19 cellular contexts compared by ENCODE assay signal in genomic region chr14:23022849-23023499, GRCh38. TPM values are rescaled to one million over a fixed set of nuclear protein-coding genes. Genes with fewer than 3 reads are reported as not detected.
DNase-seq lines count a peak whose midpoint lies in the region; ATAC-seq and TF ChIP-seq lines count a peak whose summit lies in the region.
"Had no signal": no experiment of that assay in that cellular context is flagged by ENCODE, and none has a peak within 500 bp of the region (broad histone marks: within the 10 kb centered on the region; RNA-seq: fewer than 3 reads in every experiment).

No MANE protein-coding gene starts in this region.

- WGBS in esophagus squamous epithelium, 2 donors, result 56 to 60% methylated on average over 6 of the region's 6 CpGs

- no peak for TF ChIP-seq CTCF in CD4-positive, alpha-beta T cell (IDR thresholded peaks at IDR 0.05)
- TF ChIP-seq CTCF in HEK293 (tag by site-specific recombination; IDR thresholded peaks at IDR 0.05) (no peak), brain (conservative IDR thresholded peaks at IDR 0.05) (no peak), esophagus squamous epithelium (IDR thresholded peaks at IDR 0.05) (no peak), BE2C (IDR thresholded peaks at IDR 0.05; ENCODE audit: low read depth, low read length) (no peak)

- no peaks in the 10 kb centered on the region for H3K9me3 Mint-ChIP-seq in CD4-positive, alpha-beta T cell
- no peaks in the 10 kb centered on the region for H3K9me3 Mint-ChIP-seq in brain
- H3K9me3 Mint-ChIP-seq: activated CD4-positive, alpha-beta memory T cell treated with anti-CD3 and anti-CD28 coated beads, Interleukin-2, amount 10 ng/mL, durations not matched to agents 7 days and 5 days; naive B cell; stimulated activated effector memory CD8-positive, alpha-beta T cell treated with anti-CD3 and anti-CD28 coated beads, Interleukin-12 subunit alpha, Interleukin-12 subunit beta, amount 100 ng/mL, for 72 hours had no signal

- H3K27ac ChIP-seq in CD4-positive, alpha-beta T cell (ENCODE audit: low read depth, low read length), result no peak overlapping the region
- H3K27ac ChIP-seq in HEK293 (ENCODE audit: extremely low read depth, low read depth, low read length) (no peak overlapping the region), esophagus squamous epithelium (no peak overlapping the region)
- H3K27ac ChIP-seq: brain microvascular endothelial cell, KMS-11, prostate gland, tibial nerve had no signal

- H3K4me1 Mint-ChIP-seq in CD4-positive, alpha-beta T cell (ENCODE audit: low read depth), result peaks cover 69% of the 10 kb centered on the region
- peaks cover 64% of the 10 kb centered on the region for H3K4me1 Mint-ChIP-seq in brain

- CTCF ChIA-PET in CD4-positive, alpha-beta T cell (lab: Charles Lee), result interaction anchor here (0.9 to 1.9 kb wide), 4 partner anchors 9 to 36 kb away, joined by 3 to 4 read pairs (median 4); no protein-coding TSS in a partner anchor
- CTCF ChIA-PET in HEK293 (lab: Yijun Ruan, JAX), result interaction anchor here (0.8 kb wide), 1 partner anchor 52 kb away, joined by 3 read pairs; no protein-coding TSS in a partner anchor

- H3K4me1 ChIP-seq in HEK293 (ENCODE audit: control insufficient read depth, insufficient read depth, low read length) (peaks cover 12% of the 10 kb centered on the region), esophagus squamous epithelium (peaks cover 0 to under 1% (median 0%) of the 10 kb centered on the region in 3 donors), BE2C (peaks cover 22% of the 10 kb centered on the region)
- H3K4me1 ChIP-seq: prostate gland had no signal

- peaks cover 33% of the 10 kb centered on the region for H3K36me3 Mint-ChIP-seq in CD4-positive, alpha-beta T cell (ENCODE audit: low read depth)
- peaks cover 26% of the 10 kb centered on the region for H3K36me3 Mint-ChIP-seq in brain

- POLR2A ChIA-PET in CD4-positive, alpha-beta T cell (lab: Charles Lee), result interaction anchor here (1.2 to 4.2 kb wide), 5 partner anchors 10 to 72 kb away, joined by 3 to 71 read pairs (median 9); partner anchors contain the start of genes ACIN1, C14orf119 and PSMB5
- POLR2A ChIA-PET in HEK293 (lab: Yijun Ruan, JAX), result interaction anchor here (0.6 to 2.3 kb wide), 4 partner anchors 9 to 45 kb away, joined by 3 to 9 read pairs (median 6); partner anchors contain the start of genes PSMB11 and PSMB5

- no peaks in the 10 kb centered on the region for H3K9me3 ChIP-seq in CD4-positive, alpha-beta T cell (ENCODE audit: control insufficient read depth, low read length)
- no peaks in the 10 kb centered on the region for H3K9me3 ChIP-seq in HEK293 (ENCODE audit: control insufficient read depth, insufficient read depth, low read depth, low read length)
- H3K9me3 ChIP-seq in esophagus squamous epithelium, result no peaks in the 10 kb centered on the region
- H3K9me3 ChIP-seq in BE2C, result no peaks in the 10 kb centered on the region
- H3K9me3 ChIP-seq: prostate gland, tibial nerve had no signal

- no peaks in the 10 kb centered on the region for H3K27me3 ChIP-seq in CD4-positive, alpha-beta T cell (ENCODE audit: control insufficient read depth, insufficient read depth, low read length)
- H3K27me3 ChIP-seq in esophagus squamous epithelium, result no peaks in the 10 kb centered on the region
- no peaks in the 10 kb centered on the region for H3K27me3 ChIP-seq in BE2C
- H3K27me3 ChIP-seq: brain microvascular endothelial cell, tibial nerve had no signal

- DNase-seq in CD4-positive, alpha-beta T cell, result no peak
- DNase-seq in NCI-H2029 treated with DMSO at 0.1 percent for 48 hours (lab: John Stamatoyannopoulos, UW), result no peak
- DNase-seq in esophagus squamous epithelium (lab: John Stamatoyannopoulos, UW), result no peak
- no peak for DNase-seq in BE2C
- DNase-seq: activated CD4-positive, alpha-beta memory T cell treated with anti-CD3 and anti-CD28 coated beads, Interleukin-2, amount 10 ng/mL, durations not matched to agents 7 days and 5 days; activated gamma-delta T cell treated with Interleukin-2 at 50 U/mL for 16 hours; brain microvascular endothelial cell; dermis blood vessel endothelial cell; erythroblast; naive B cell; NCI-H1092; RPMI8226 had no signal

- H3K36me3 ChIP-seq in HEK293 (ENCODE audit: control insufficient read depth in 2 of 2, insufficient read depth in 1 of 2, low read length in 2 of 2) (peaks cover 8 to 23% of the 10 kb centered on the region in 2 experiments; a peak in 2 of 3 replicates), esophagus squamous epithelium (peaks cover 0 to 49% (median 15%) of the 10 kb centered on the region in 3 donors), BE2C (peaks cover 29% of the 10 kb centered on the region)
- H3K36me3 ChIP-seq: prostate gland had no signal

- H3K27ac Mint-ChIP-seq in CD4-positive, alpha-beta T cell, result peak overlapping the region; percentile 87
- peak overlapping the region; percentile 78 to 97 (median 93) for H3K27ac Mint-ChIP-seq in brain
- H3K27ac Mint-ChIP-seq: activated CD4-positive, alpha-beta memory T cell treated with anti-CD3 and anti-CD28 coated beads, Interleukin-2, amount 10 ng/mL, durations not matched to agents 7 days and 5 days; stimulated activated effector memory CD8-positive, alpha-beta T cell treated with anti-CD3 and anti-CD28 coated beads, Interleukin-12 subunit alpha, Interleukin-12 subunit beta, amount 100 ng/mL, for 72 hours had no signal

- H3K4me3 ChIP-seq in HEK293 (ENCODE audit: low read depth, low read length), result no peak overlapping the region
- no peak overlapping the region for H3K4me3 ChIP-seq in esophagus squamous epithelium
- no peak overlapping the region for H3K4me3 ChIP-seq in BE2C (ENCODE audit: low read depth, low read length)
- H3K4me3 ChIP-seq: prostate gland, tibial nerve had no signal

- H3K27me3 Mint-ChIP-seq in CD4-positive, alpha-beta T cell, result no peaks in the 10 kb centered on the region
- H3K27me3 Mint-ChIP-seq in brain, result no peaks in the 10 kb centered on the region
- H3K27me3 Mint-ChIP-seq: activated CD4-positive, alpha-beta memory T cell treated with anti-CD3 and anti-CD28 coated beads, Interleukin-2, amount 10 ng/mL, durations not matched to agents 7 days and 5 days; naive B cell had no signal

- peak; percentile 41 for ATAC-seq in CD4-positive, alpha-beta T cell (ENCODE audit: poor library complexity)
- ATAC-seq: stimulated activated effector memory CD8-positive, alpha-beta T cell treated with anti-CD3 and anti-CD28 coated beads, Interleukin-12 subunit alpha, Interleukin-12 subunit beta, amount 100 ng/mL, for 72 hours had no signal

- TF ChIP-seq POLR2A in esophagus squamous epithelium (IDR thresholded peaks at IDR 0.05), result no peak

- intact Hi-C loops in CD4-positive, alpha-beta T cell (cut with DNase I, micrococcal nuclease), result no loop called here
- intact Hi-C loops in esophagus squamous epithelium (cut with DNase I), result no loop called here

- peak overlapping the region; percentile 80 for H3K4me3 Mint-ChIP-seq in CD4-positive, alpha-beta T cell
- H3K4me3 Mint-ChIP-seq in brain, result peak overlapping the region in 1 of 5 experiments; percentile 33
- H3K4me3 Mint-ChIP-seq: activated CD4-positive, alpha-beta memory T cell treated with anti-CD3 and anti-CD28 coated beads, Interleukin-2, amount 10 ng/mL, durations not matched to agents 7 days and 5 days; naive B cell; stimulated activated effector memory CD8-positive, alpha-beta T cell treated with anti-CD3 and anti-CD28 coated beads, Interleukin-12 subunit alpha, Interleukin-12 subunit beta, amount 100 ng/mL, for 72 hours had no signal

TF ChIP-seq in HEK293, 187 proteins besides CTCF, POLR2A, EP300 and RAD21:
- TF ChIP-seq FEZF1 (tag by site-specific recombination; IDR thresholded peaks at IDR 0.05) (no peak), EGR2 (tag by site-specific recombination; IDR thresholded peaks at IDR 0.05; ENCODE audit: low read depth) (peak; percentile 16; the same call in 1 of the 2 replicates), ZNF274 (IDR thresholded peaks at IDR 0.05; ENCODE audit: low read length) (no peak), ZNF274 (tag by site-specific recombination; IDR thresholded peaks at IDR 0.05; ENCODE audit: borderline replicate concordance) (no peak)

RNA-seq across cellular contexts. Expression of gene PSMB5, which starts 11.7 kb away (rescaled TPM):
- 10 to 100 TPM; 20.1 to 24.5 TPM for total RNA-seq in CD4-positive, alpha-beta T cell
- 234 TPM for polyA plus RNA-seq in brain (ENCODE audit: insufficient read depth, low read depth, low replicate concordance)
- total RNA-seq in esophagus squamous epithelium, result 100 to 1,000 TPM; 140 to 185 (median 153) TPM
- polyA plus RNA-seq in BE2C (2012; ENCODE audit: insufficient read depth, insufficient read length, low read depth), result 636 TPM

RNA-seq across cellular contexts. Expression of gene C14orf93, which starts 13.0 kb away (rescaled TPM):
- total RNA-seq in CD4-positive, alpha-beta T cell, result 1 to 10 TPM; 7.6 to 8.4 TPM
- polyA plus RNA-seq in brain (ENCODE audit: insufficient read depth, low read depth, low replicate concordance), result 37.3 TPM
- total RNA-seq in esophagus squamous epithelium, result 10 to 100 TPM in 2 of 4 donors, 1 to 10 TPM in 2; 3.4 to 12.7 (median 8.8) TPM
- 13.4 TPM for polyA plus RNA-seq in BE2C (2012; ENCODE audit: insufficient read depth, insufficient read length, low read depth)

RNA-seq across cellular contexts. Expression of gene PSMB11, which starts 19.0 kb away (rescaled TPM):
- total RNA-seq in CD4-positive, alpha-beta T cell, result under 1 TPM; 0.16 to 0.31 TPM
- not detected for polyA plus RNA-seq in brain (ENCODE audit: insufficient read depth, low read depth, low replicate concordance)
- not detected for total RNA-seq in esophagus squamous epithelium
- polyA plus RNA-seq in BE2C (2012; ENCODE audit: insufficient read depth, insufficient read length, low read depth), result not detected
- total RNA-seq: activated CD4-positive, alpha-beta memory T cell treated with anti-CD3 and anti-CD28 coated beads, Interleukin-2, amount 10 ng/mL, durations not matched to agents 7 days and 5 days; dermis blood vessel endothelial cell; liver; prostate gland; tibial nerve had no signal
- polyA plus RNA-seq: liver had no signal

RNA-seq across cellular contexts. Expression of gene CDH24, which starts 34.3 kb away (rescaled TPM):
- total RNA-seq in CD4-positive, alpha-beta T cell, result 1 to 10 TPM; 3.3 to 3.7 TPM
- 18.8 TPM for polyA plus RNA-seq in brain (ENCODE audit: insufficient read depth, low read depth, low replicate concordance)
- total RNA-seq in esophagus squamous epithelium, result 1 to 10 TPM; 3.4 to 6.7 (median 4.8) TPM
- polyA plus RNA-seq in BE2C (2012; ENCODE audit: insufficient read depth, insufficient read length, low read depth), result 135 TPM

RNA-seq across cellular contexts. Expression of gene AJUBA, which starts 40.6 kb away (rescaled TPM):
- 1 to 10 TPM in 1 of 2 experiments, under 1 TPM in 1; 0.67 to 1.1 TPM for total RNA-seq in CD4-positive, alpha-beta T cell
- 0.75 TPM for polyA plus RNA-seq in brain (ENCODE audit: insufficient read depth, low read depth, low replicate concordance)
- total RNA-seq in esophagus squamous epithelium, result 10 to 100 TPM; 31.3 to 44.3 (median 34.5) TPM
- polyA plus RNA-seq in BE2C (2012; ENCODE audit: insufficient read depth, insufficient read length, low read depth), result 1.7 TPM

Comparison
In these comparisons a context has a peak if more than half of its experiments do, and no peak if none do; other contexts are left out.
1. RNA of gene PSMB5, which starts 11.7 kb away (total RNA-seq): 140 to 185 TPM in esophagus squamous epithelium; 20.1 to 24.5 TPM in CD4-positive, alpha-beta T cell; every median in the first group is over 4 times any median in the second.